In genomic region chr17:28549274-28550132, GRCh38 we compare ENCODE assay signal across 2 cellular contexts.
TF ChIP-seq lines count a peak whose summit lies in the region.

No MANE protein-coding gene starts in this region.

TF ChIP-seq in SK-N-SH, 30 proteins besides CTCF, POLR2A, EP300 and RAD21 (continued from another document):
- TF ChIP-seq RXRA (IDR thresholded peaks at IDR 0.05; ENCODE audit: borderline replicate concordance, low read depth) (no peak), MXI1 (IDR thresholded peaks at IDR 0.05; ENCODE audit: low read depth, low read length) (no peak), TCF12 (IDR thresholded peaks at IDR 0.05) (no peak), USF1 (IDR thresholded peaks at IDR 0.05; ENCODE audit: borderline replicate concordance, low read depth) (no peak), MEF2A (IDR thresholded peaks at IDR 0.05; ENCODE audit: borderline replicate concordance, low read depth) (no peak), RCOR1 (IDR thresholded peaks at IDR 0.05; ENCODE audit: low read length) (no peak), MAX (IDR thresholded peaks at IDR 0.05; ENCODE audit: low read depth) (no peak)

TF ChIP-seq in SK-N-SH treated with all-trans-retinoic acid at 6 μM for 48 hours, 23 proteins besides CTCF, POLR2A, EP300 and RAD21 (continued from another document):
- TF ChIP-seq POU6F1 (CRISPR knock-in tag; IDR thresholded peaks at IDR 0.05; ENCODE audit: borderline replicate concordance, low read depth), result no peak
- no peak for TF ChIP-seq PATZ1 (CRISPR knock-in tag; IDR thresholded peaks at IDR 0.05; ENCODE audit: borderline replicate concordance)
- TF ChIP-seq ARNTL (CRISPR knock-in tag; IDR thresholded peaks at IDR 0.05; ENCODE audit: borderline replicate concordance, low read depth), result no peak
- no peak for TF ChIP-seq TCF4 (CRISPR knock-in tag; IDR thresholded peaks at IDR 0.05; ENCODE audit: borderline replicate concordance)
